Comparison of ENCODE assay signal across 8 cellular contexts in genomic region chr6:7312616-7313504, GRCh38. TPM values are rescaled to one million over a fixed set of nuclear protein-coding genes. Genes with fewer than 3 reads are reported as not detected.
DNase-seq lines count a peak whose midpoint lies in the region; ATAC-seq and TF ChIP-seq lines count a peak whose summit lies in the region.

Gene SSR1 (minus strand): TSS chr6:7313199. CDS start chr6:7313120, 79 bp downstream.

- H3K4me3 Mint-ChIP-seq in GM23338 (peak within 1 kb of the TSS; percentile 94), naive B cell (peak within 1 kb of the TSS; percentile 94 to 99 (median 96))
- H3K4me3 Mint-ChIP-seq in stimulated activated memory B cell treated with anti-CD40 and anti-IgM and Interleukin-4, amounts not matched to agents 10 μg/mL and 1 μg/mL and 100 μg/mL, for 72 hours = peak within 1 kb of the TSS; percentile 88

- peak; percentile 98 for DNase-seq in GM23338 (ENCODE audit: low spot score)
- peak; percentile 95 for DNase-seq in LHCN-M2 (ENCODE audit: low read depth)
- DNase-seq in RPMI8226 = peak; percentile 100
- DNase-seq in activated T-helper 1 cell treated with anti-CD3 and anti-CD28 coated beads, Interleukin-2, amount 50 U/mL, for 16 hours (ENCODE audit: low read depth in 1 of 2, low spot score in 1 of 2) = peak; percentile 86 to 89
- peak; percentile 97 for DNase-seq in fibroblast of gingiva (ENCODE audit: low read depth)
- peak; percentile 92 for DNase-seq in naive B cell

- peaks cover 56% of the 10 kb centered on the region for H3K79me2 ChIP-seq in DOHH2 (ENCODE audit: control insufficient read depth, low read length)
- peaks cover 47% of the 10 kb centered on the region for H3K79me2 ChIP-seq in GM23338 (replicated peaks; ENCODE audit: insufficient read depth)

- H3K27me3 ChIP-seq in DOHH2 (ENCODE audit: control insufficient read depth, low read length) (no peaks in the 10 kb centered on the region), GM23338 (ENCODE audit: insufficient read depth) (no peaks in the 10 kb centered on the region)

- H3K27me3 Mint-ChIP-seq in GM23338 (ENCODE audit: insufficient read depth, low read depth, poor library complexity) = peaks cover 3% of the 10 kb centered on the region
- H3K27me3 Mint-ChIP-seq in naive B cell = no peaks in the 10 kb centered on the region
- H3K27me3 Mint-ChIP-seq in stimulated activated memory B cell treated with anti-CD40 and anti-IgM and Interleukin-4, amounts not matched to agents 10 μg/mL and 1 μg/mL and 100 μg/mL, for 72 hours = no peaks in the 10 kb centered on the region

- H3K27ac Mint-ChIP-seq in GM23338 (peak within 1 kb of the TSS; percentile 90), naive B cell (peak within 1 kb of the TSS; percentile 91 to 96 (median 94))
- peak within 1 kb of the TSS; percentile 89 for H3K27ac Mint-ChIP-seq in stimulated activated memory B cell treated with anti-CD40 and anti-IgM and Interleukin-4, amounts not matched to agents 10 μg/mL and 1 μg/mL and 100 μg/mL, for 72 hours

- H3K4me1 ChIP-seq in DOHH2 (ENCODE audit: control insufficient read depth, low read length) (peaks cover 50% of the 10 kb centered on the region), GM23338 (ENCODE audit: insufficient read depth) (peaks cover 16% of the 10 kb centered on the region)

- peak within 1 kb of the TSS; percentile 78 for H3K27ac ChIP-seq in DOHH2 (ENCODE audit: low read depth, low read length)
- peak within 1 kb of the TSS; percentile 85 for H3K27ac ChIP-seq in GM23338 (ENCODE audit: low read depth)

- no peaks in the 10 kb centered on the region for H3K9me3 ChIP-seq in DOHH2 (ENCODE audit: control insufficient read depth, insufficient read depth, low read length)

- H4K20me1 ChIP-seq in DOHH2 (ENCODE audit: control insufficient read depth, insufficient read depth, low read depth, low read length) = peaks cover 12% of the 10 kb centered on the region
- peaks cover 10% of the 10 kb centered on the region; the same call in 1 of the 2 replicates for H4K20me1 ChIP-seq in GM23338 (replicated peaks; ENCODE audit: insufficient read depth)

- H3K36me3 ChIP-seq in DOHH2 (ENCODE audit: control insufficient read depth, low read length) (peaks cover 48% of the 10 kb centered on the region), GM23338 (ENCODE audit: insufficient read depth) (peaks cover 22% of the 10 kb centered on the region)

- ATAC-seq in GM23338 (peak; percentile 97), naive B cell (ENCODE audit: low read depth in 2 of 2) (peak; percentile 96 to 97)
- ATAC-seq in stimulated activated memory B cell treated with anti-CD40 and anti-IgM and Interleukin-4, amounts not matched to agents 10 μg/mL and 1 μg/mL and 100 μg/mL, for 72 hours = peak; percentile 99

- peak within 1 kb of the TSS; percentile 64 for H2AFZ ChIP-seq in GM23338

- H3K4me2 ChIP-seq in DOHH2 (ENCODE audit: low read length) (peak within 1 kb of the TSS; percentile 97), GM23338 (peak within 1 kb of the TSS; percentile 90)

- TF ChIP-seq CTCF in DOHH2 (IDR thresholded peaks at IDR 0.05; ENCODE audit: low read depth, low read length, poor library complexity, severe bottlenecking) (no peak), GM23338 (conservative IDR thresholded peaks at IDR 0.05; ENCODE audit: low read depth in 2 of 2) (no peak)

- H3F3A ChIP-seq in DOHH2 (ENCODE audit: control insufficient read depth, insufficient read depth) (peaks cover 2% of the 10 kb centered on the region; the same call in 1 of the 2 replicates), GM23338 (replicated peaks; ENCODE audit: low read depth) (no peaks in the 10 kb centered on the region)

- H3K4me3 ChIP-seq in DOHH2 (ENCODE audit: low read length) (peak within 1 kb of the TSS; percentile 98), GM23338 (peak within 1 kb of the TSS; percentile 91)

- peaks cover 34% of the 10 kb centered on the region for H3K36me3 Mint-ChIP-seq in GM23338 (ENCODE audit: low read depth)
- H3K36me3 Mint-ChIP-seq in naive B cell = peaks cover 7 to 23% of the 10 kb centered on the region in 2 donors
- H3K36me3 Mint-ChIP-seq in stimulated activated memory B cell treated with anti-CD40 and anti-IgM and Interleukin-4, amounts not matched to agents 10 μg/mL and 1 μg/mL and 100 μg/mL, for 72 hours = peaks cover 25% of the 10 kb centered on the region

- H3K9me3 Mint-ChIP-seq in GM23338 = no peaks in the 10 kb centered on the region
- H3K9me3 Mint-ChIP-seq in naive B cell = no peaks in the 10 kb centered on the region
- H3K9me3 Mint-ChIP-seq in stimulated activated memory B cell treated with anti-CD40 and anti-IgM and Interleukin-4, amounts not matched to agents 10 μg/mL and 1 μg/mL and 100 μg/mL, for 72 hours = no peaks in the 10 kb centered on the region

- H3K9me2 ChIP-seq in DOHH2 (replicated peaks; ENCODE audit: control insufficient read depth, low read length) (no peaks in the 10 kb centered on the region), GM23338 (ENCODE audit: insufficient read depth) (no peaks in the 10 kb centered on the region; the same call in 1 of the 2 replicates)

- H3K4me1 Mint-ChIP-seq in GM23338 (peaks cover 12% of the 10 kb centered on the region), naive B cell (peaks cover 13 to 48% (median 28%) of the 10 kb centered on the region in 3 donors)
- peaks cover 20% of the 10 kb centered on the region for H3K4me1 Mint-ChIP-seq in stimulated activated memory B cell treated with anti-CD40 and anti-IgM and Interleukin-4, amounts not matched to agents 10 μg/mL and 1 μg/mL and 100 μg/mL, for 72 hours

TF ChIP-seq in GM23338, 12 proteins besides CTCF, POLR2A, EP300 and RAD21:
- TF ChIP-seq POLR2AphosphoS5 (IDR thresholded peaks at IDR 0.05; ENCODE audit: low read depth) (peak; percentile 95), ETS1 (IDR thresholded peaks at IDR 0.05) (peak; percentile 70), STAT1 (IDR thresholded peaks at IDR 0.05; ENCODE audit: unreplicated experiment) (no peak), JUNB (IDR thresholded peaks at IDR 0.05; ENCODE audit: unreplicated experiment) (no peak), CREB1 (CRISPR knock-in tag; IDR thresholded peaks at IDR 0.05; ENCODE audit: low read depth) (peak; percentile 62), EZH2 (IDR thresholded peaks at IDR 0.05; ENCODE audit: low read depth, unreplicated experiment) (no peak)

RNA-seq across cellular contexts. Expression of gene SSR1, which starts in this region (rescaled TPM):
- 70.2 and 96.8 TPM in 2 replicates for total RNA-seq in GM23338 (2014; rRNA removed; shearing (Covaris generic))
- polyA plus RNA-seq in GM23338 (2016; fragmentation: Nextera tagmentation; extraction: Ambion mirVana) (59.3 and 65.3 TPM in 2 replicates), naive B cell (ENCODE audit: low read depth in 6 of 6) (100 to 1,000 TPM; 122 to 167 (median 147) TPM)
- 109 and 128 TPM in 2 replicates for total RNA-seq in LHCN-M2 (2014; rRNA removed)
- polyA plus RNA-seq in LHCN-M2 (2012) = 84.7 TPM

Comparison
In these comparisons a context has a peak if more than half of its experiments do, and no peak if none do; other contexts are left out.
1. Peak in every context shown above with its lines: DNase-seq, ATAC-seq, H3K4me3 ChIP-seq and H3K27ac ChIP-seq.